In genomic region chr4:10168151-10168550, GRCh38 we compare ENCODE assay signal across 24 cellular contexts.
"Had no signal": no experiment of that assay in that cellular context is flagged by ENCODE, and none has a peak within 500 bp of the region (broad histone marks: within the 10 kb centered on the region; RNA-seq: fewer than 3 reads in every experiment).

No MANE protein-coding gene starts in this region.

- H3K27ac Mint-ChIP-seq: endodermal cell; immature natural killer cell; natural killer cell; stimulated activated memory B cell treated with anti-CD40 and anti-IgM and Interleukin-4, amounts not matched to agents 10 μg/mL and 1 μg/mL and 100 μg/mL, for 72 hours had no signal

- H3K4me3 Mint-ChIP-seq: endodermal cell; immature natural killer cell; natural killer cell; stimulated activated memory B cell treated with anti-CD40 and anti-IgM and Interleukin-4, amounts not matched to agents 10 μg/mL and 1 μg/mL and 100 μg/mL, for 72 hours had no signal

- H3K36me3 Mint-ChIP-seq: immature natural killer cell; natural killer cell; stimulated activated memory B cell treated with anti-CD40 and anti-IgM and Interleukin-4, amounts not matched to agents 10 μg/mL and 1 μg/mL and 100 μg/mL, for 72 hours had no signal

- H3K27ac ChIP-seq: esophagus squamous epithelium, left lung, ovary, psoas muscle, sigmoid colon, spleen, thoracic aorta, tibial nerve, vagina had no signal

- H3K36me3 ChIP-seq: esophagus squamous epithelium, left lung, ovary, sigmoid colon, spleen, thoracic aorta, tibial nerve, vagina had no signal

- ATAC-seq: left lung; natural killer cell; psoas muscle; right cardiac atrium; stimulated activated memory B cell treated with anti-CD40 and anti-IgM and Interleukin-4, amounts not matched to agents 10 μg/mL and 1 μg/mL and 100 μg/mL, for 72 hours; stimulated activated naive CD8-positive, alpha-beta T cell treated with anti-CD3 and anti-CD28 coated beads, Interleukin-15, Interleukin-2, amounts not matched to agents 100 U/mL and 50 U/mL, for 24 hours had no signal

- DNase-seq: effector CD8-positive, alpha-beta T cell; endodermal cell; erythroblast; esophagus squamous epithelium; hypothalamus; immature natural killer cell; left lung; mammary epithelial cell; mesendoderm; natural killer cell; occipital lobe; ovary; posterior cingulate gyrus; psoas muscle; right cardiac atrium; sigmoid colon; spleen; stimulated activated CD4-positive, alpha-beta T cell treated with anti-CD3 and anti-CD28 coated beads, Interleukin-4, amount 100 ng/mL, for 4 hours; stimulated activated naive CD8-positive, alpha-beta T cell treated with anti-CD3 and anti-CD28 coated beads, Interleukin-15, Interleukin-2, amounts not matched to agents 100 U/mL and 50 U/mL, for 24 hours; substantia nigra had no signal

- H3K4me1 Mint-ChIP-seq: immature natural killer cell; natural killer cell; stimulated activated memory B cell treated with anti-CD40 and anti-IgM and Interleukin-4, amounts not matched to agents 10 μg/mL and 1 μg/mL and 100 μg/mL, for 72 hours had no signal

- H3K27me3 ChIP-seq: esophagus squamous epithelium, left lung, ovary, sigmoid colon, tibial nerve, vagina had no signal

- H3K9me3 ChIP-seq: esophagus squamous epithelium, left lung, ovary, psoas muscle, sigmoid colon, spleen, thoracic aorta, tibial nerve, vagina had no signal

- H3K4me3 ChIP-seq: esophagus squamous epithelium, left lung, ovary, psoas muscle, sigmoid colon, spleen, thoracic aorta, tibial nerve, vagina had no signal
